ENCODE assay signal across 8 cellular contexts in the genomic region with DNA sequence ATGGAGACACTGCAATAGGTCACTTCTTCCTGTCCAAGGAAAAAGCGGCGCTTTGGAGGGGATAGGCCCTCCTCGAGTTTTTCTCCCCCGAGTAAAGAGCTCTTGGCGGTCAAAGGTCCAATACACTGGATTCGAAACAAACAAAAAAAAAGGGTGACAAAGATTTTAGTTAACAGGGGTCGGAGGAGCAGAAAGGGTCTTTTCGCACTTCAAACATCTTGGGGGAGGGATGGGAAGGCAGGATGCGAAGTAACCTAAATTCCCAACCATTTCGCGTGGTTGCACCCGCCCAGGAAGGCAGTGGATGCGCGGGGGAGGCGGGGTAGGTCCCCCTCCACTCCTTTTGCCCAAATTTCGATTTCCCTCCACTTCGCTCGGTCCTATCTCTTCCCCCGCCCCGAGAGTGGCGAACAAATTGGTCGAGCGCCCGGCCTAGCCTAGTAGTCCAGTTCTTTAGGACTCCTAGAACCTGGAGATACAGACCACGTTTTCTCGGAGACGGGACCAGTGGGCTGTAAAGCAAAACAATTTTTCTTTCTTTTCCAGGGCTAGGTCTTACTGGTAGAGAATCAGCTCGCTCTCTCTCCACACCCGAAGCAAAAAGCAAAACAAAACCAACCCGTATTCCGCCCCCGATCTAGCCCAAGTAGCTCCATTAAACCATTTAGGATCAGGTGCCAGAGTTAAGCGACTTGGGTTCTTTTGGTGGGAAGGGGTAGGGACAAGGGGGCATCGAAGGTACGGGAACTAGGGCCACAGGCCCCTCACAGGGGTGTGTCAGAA. TPM values are rescaled to one million over a fixed set of nuclear protein-coding genes. Genes with fewer than 3 reads are reported as not detected.
A peak's percentile ranks its signal among the peaks of the same experiment; 100 is the strongest.
DNase-seq lines count a peak whose midpoint lies in the region; ATAC-seq and TF ChIP-seq lines count a peak whose summit lies in the region.

No MANE protein-coding gene starts in this region.

- intact Hi-C loops in head of caudate nucleus (cut with DNase I), result loop anchor here (10.0 kb wide), 1 partner anchor 105 kb away; no protein-coding TSS in a partner anchor

- ATAC-seq in activated naive CD4-positive, alpha-beta T cell treated with anti-CD3 and anti-CD28 coated beads, Interleukin-2, amount 50 U/mL, for 72 hours, result no peak
- ATAC-seq in omental fat pad (ENCODE audit: low FRiP score) (peak; percentile 2), HG02973 (IDR thresholded peaks at IDR 0.05; ENCODE audit: unreplicated experiment) (no peak)

- no peak for TF ChIP-seq CTCF in omental fat pad (IDR thresholded peaks at IDR 0.05)

- H3K27ac Mint-ChIP-seq in activated naive CD4-positive, alpha-beta T cell treated with anti-CD3 and anti-CD28 coated beads, Interleukin-2, amount 50 U/mL, for 72 hours, result peak overlapping the region; percentile 97 to 99

- DNase-seq in activated T-cell treated with anti-CD3 and anti-CD28 coated beads for 1 hour (ENCODE audit: low read depth) (peak; percentile 2), NCI-H2227 (lab: John Stamatoyannopoulos, UW; ENCODE audit: unreplicated experiment) (peak; percentile 69), head of caudate nucleus (peak in 39 of 42 donors; percentile 10 to 67 (median 38)), omental fat pad (ENCODE audit: low spot score) (no peak), NCI-H1105 treated with DMSO at 0.1 percent for 48 hours (lab: John Stamatoyannopoulos, UW) (no peak)
- DNase-seq in activated T-cell treated with anti-CD3 and anti-CD28 coated beads, Interleukin-2, amount 50 U/mL, for 1 hour, result no peak
- DNase-seq in activated naive CD4-positive, alpha-beta T cell treated with anti-CD3 and anti-CD28 coated beads, Interleukin-2, amount 50 U/mL, for 72 hours (ENCODE audit: low spot score in 2 of 2), result peak in 1 of 2 donors; percentile 14

- H3K9me3 Mint-ChIP-seq in activated naive CD4-positive, alpha-beta T cell treated with anti-CD3 and anti-CD28 coated beads, Interleukin-2, amount 50 U/mL, for 72 hours, result no peaks in the 10 kb centered on the region

- peaks cover 11 to 22% of the 10 kb centered on the region in 2 donors for H3K36me3 Mint-ChIP-seq in activated naive CD4-positive, alpha-beta T cell treated with anti-CD3 and anti-CD28 coated beads, Interleukin-2, amount 50 U/mL, for 72 hours

RNA-seq across cellular contexts. Expression of a gene that starts 2.0 kb away (rescaled TPM):
- 10 to 100 TPM; 81.9 to 95.2 TPM for total RNA-seq in activated naive CD4-positive, alpha-beta T cell treated with anti-CD3 and anti-CD28 coated beads, Interleukin-2, amount 50 U/mL, for 72 hours
- 10 to 100 TPM; 41.4 to 83.2 (median 58.9) TPM for total RNA-seq in omental fat pad

Comparison
In these comparisons a context has a peak if more than half of its experiments do, and no peak if none do; other contexts are left out.
1. DNase-seq: peak in activated T-cell treated with anti-CD3 and anti-CD28 coated beads for 1 hour (single experiment), NCI-H2227 (single experiment) and head of caudate nucleus (39 of 42); none in activated T-cell treated with anti-CD3 and anti-CD28 coated beads, Interleukin-2, amount 50 U/mL, for 1 hour (single experiment), omental fat pad (single experiment) and NCI-H1105 treated with DMSO at 0.1 percent for 48 hours (single experiment).